ENCODE assay signal across 1 cellular context in genomic region chr4:176883681-176884418, GRCh38.
TF ChIP-seq lines count a peak whose summit lies in the region.

No MANE protein-coding gene starts in this region.

TF ChIP-seq in SK-N-SH, 30 proteins besides CTCF, POLR2A, EP300 and RAD21 (continued from another document):
- TF ChIP-seq REST (IDR thresholded peaks at IDR 0.05; ENCODE audit: low read depth, low read length) (0 out of 2 replicates have a peak, but pooled peaks have one; percentile 44), MAX (IDR thresholded peaks at IDR 0.05; ENCODE audit: low read depth) (peak; percentile 52), FOXJ3 (CRISPR knock-in tag; IDR thresholded peaks at IDR 0.05) (no peak), NFIC (IDR thresholded peaks at IDR 0.05; ENCODE audit: borderline replicate concordance) (peak; percentile 84), FOSL2 (IDR thresholded peaks at IDR 0.05; ENCODE audit: borderline replicate concordance, low read depth) (peak; percentile 49), TAF1 (IDR thresholded peaks at IDR 0.05; ENCODE audit: borderline replicate concordance, low read depth, low read length) (peak; percentile 46), NRF1 (IDR thresholded peaks at IDR 0.05; ENCODE audit: low read depth, low read length) (no peak), MEF2A (IDR thresholded peaks at IDR 0.05; ENCODE audit: borderline replicate concordance, low read depth) (peak; percentile 99), ELF1 (IDR thresholded peaks at IDR 0.05) (no peak)
